ENCODE assay signal across 8 cellular contexts in the genomic region with DNA sequence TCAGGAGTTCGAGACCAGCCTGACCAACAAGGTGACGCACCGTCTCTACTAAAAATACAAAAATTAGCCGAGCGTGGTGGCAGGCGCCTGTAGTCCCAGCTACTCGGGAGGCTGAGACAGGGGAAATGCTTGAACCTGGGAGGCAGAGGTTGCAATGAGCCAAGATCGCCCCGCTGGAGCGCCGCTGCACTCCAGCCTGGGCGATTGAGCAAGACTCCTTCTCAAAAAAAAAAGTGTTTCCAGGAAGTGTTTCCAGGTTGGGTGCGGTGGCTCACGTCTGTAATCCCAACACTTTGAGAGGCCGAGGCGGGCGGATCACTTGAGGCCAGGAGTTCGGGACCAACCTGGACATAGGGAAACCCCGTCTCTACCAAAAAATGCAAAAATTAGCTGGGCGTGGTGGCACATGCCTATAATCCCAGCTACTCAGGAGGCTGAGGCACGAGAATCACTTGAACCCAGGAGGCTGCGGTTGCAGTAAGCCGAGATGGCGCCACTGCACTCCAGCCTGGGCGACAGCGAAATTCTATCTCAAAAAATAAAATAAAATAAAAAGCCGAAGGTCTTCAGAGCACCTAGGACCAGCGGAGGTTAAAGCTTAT. TPM values are rescaled to one million over a fixed set of nuclear protein-coding genes. Genes with fewer than 3 reads are reported as not detected.
A peak's percentile ranks its signal among the peaks of the same experiment; 100 is the strongest.
DNase-seq lines count a peak whose midpoint lies in the region; TF ChIP-seq lines count a peak whose summit lies in the region.
"Not testable (repeated sequence)": the region's sequence is repeated elsewhere in the genome, so short reads cannot be mapped to it uniquely, and the experiment has no call there.

No MANE protein-coding gene starts in this region.

- TF ChIP-seq CTCF in Caco-2 (IDR thresholded peaks at IDR 0.05; ENCODE audit: insufficient read depth in 1 of 2, low read depth in 1 of 2, low read length in 1 of 2, severe bottlenecking in 1 of 2, unreplicated experiment in 1 of 2); endodermal cell (conservative IDR thresholded peaks at IDR 0.05); liver (IDR thresholded peaks at IDR 0.05; ENCODE audit: low read depth, low read length, missing input control): not testable (repeated sequence)

- DNase-seq in Caco-2 (peak; percentile 46 to 47), posterior vena cava (ENCODE audit: low spot score) (peak; percentile 18)
- DNase-seq in T-helper 2 cell treated with Interferon-gamma antibody and Interleukin-4, amounts not matched to agents 5 μg/mL and 100 μg/mL, for 36 hours (ENCODE audit: low spot score); endodermal cell: not testable (repeated sequence)

- H3K27ac Mint-ChIP-seq in Caco-2 (ENCODE audit: unreplicated experiment) = peak overlapping the region; percentile 97
- not testable (repeated sequence) for H3K27ac Mint-ChIP-seq in T-helper 2 cell treated with Interferon-gamma antibody and Interleukin-4, amounts not matched to agents 5 μg/mL and 100 μg/mL, for 36 hours; endodermal cell
- H3K27ac Mint-ChIP-seq in activated naive CD4-positive, alpha-beta T cell treated with anti-CD3 and anti-CD28 coated beads, Interleukin-2, amount 50 U/mL, for 24 hours = peak overlapping the region; percentile 70

- H3K27me3 Mint-ChIP-seq in Caco-2 (ENCODE audit: insufficient read depth, unreplicated experiment); T-helper 2 cell treated with Interferon-gamma antibody and Interleukin-4, amounts not matched to agents 5 μg/mL and 100 μg/mL, for 36 hours (ENCODE audit: low read depth); activated naive CD4-positive, alpha-beta T cell treated with anti-CD3 and anti-CD28 coated beads, Interleukin-2, amount 50 U/mL, for 24 hours; endodermal cell (ENCODE audit: insufficient read depth): not testable (repeated sequence)

- H3K27me3 ChIP-seq in Caco-2 (replicated peaks; ENCODE audit: control insufficient read depth, insufficient read depth, low read length); endodermal cell (ENCODE audit: control insufficient read depth, insufficient read depth, low read length, poor library complexity, severe bottlenecking); liver (ENCODE audit: control insufficient read depth in 4 of 4, insufficient read depth in 4 of 4, low read length in 3 of 4): not testable (repeated sequence)

- not testable (repeated sequence) for H3K9me3 Mint-ChIP-seq in Caco-2 (ENCODE audit: unreplicated experiment); T-helper 2 cell treated with Interferon-gamma antibody and Interleukin-4, amounts not matched to agents 5 μg/mL and 100 μg/mL, for 36 hours; activated naive CD4-positive, alpha-beta T cell treated with anti-CD3 and anti-CD28 coated beads, Interleukin-2, amount 50 U/mL, for 24 hours; endodermal cell

- BruUV-seq in Caco-2 (replicated peaks; lab: Mats Ljungman, UMichigan) = TSS peak; percentile 81

- H3K4me1 Mint-ChIP-seq in Caco-2 (ENCODE audit: low read depth, unreplicated experiment) = peaks cover 11% of the 10 kb centered on the region
- H3K4me1 Mint-ChIP-seq in T-helper 2 cell treated with Interferon-gamma antibody and Interleukin-4, amounts not matched to agents 5 μg/mL and 100 μg/mL, for 36 hours (ENCODE audit: low read depth); activated naive CD4-positive, alpha-beta T cell treated with anti-CD3 and anti-CD28 coated beads, Interleukin-2, amount 50 U/mL, for 24 hours; endodermal cell: not testable (repeated sequence)

- H3K4me3 Mint-ChIP-seq in Caco-2 (ENCODE audit: unreplicated experiment) (peak overlapping the region; percentile 94), endodermal cell (peak overlapping the region; percentile 57)
- H3K4me3 Mint-ChIP-seq in T-helper 2 cell treated with Interferon-gamma antibody and Interleukin-4, amounts not matched to agents 5 μg/mL and 100 μg/mL, for 36 hours = peak overlapping the region; percentile 88
- peak overlapping the region; percentile 89 for H3K4me3 Mint-ChIP-seq in activated naive CD4-positive, alpha-beta T cell treated with anti-CD3 and anti-CD28 coated beads, Interleukin-2, amount 50 U/mL, for 24 hours

- H3K9me3 ChIP-seq in Caco-2; KOPT-K1 (ENCODE audit: insufficient read depth, low read length, poor library complexity, severe bottlenecking); endodermal cell (ENCODE audit: control insufficient read depth, low read length); liver (ENCODE audit: control insufficient read depth in 4 of 4, low read length in 3 of 4): not testable (repeated sequence)

- peaks cover 28% of the 10 kb centered on the region for H3K36me3 Mint-ChIP-seq in Caco-2 (ENCODE audit: insufficient read depth, unreplicated experiment)
- not testable (repeated sequence) for H3K36me3 Mint-ChIP-seq in T-helper 2 cell treated with Interferon-gamma antibody and Interleukin-4, amounts not matched to agents 5 μg/mL and 100 μg/mL, for 36 hours (ENCODE audit: low read depth); activated naive CD4-positive, alpha-beta T cell treated with anti-CD3 and anti-CD28 coated beads, Interleukin-2, amount 50 U/mL, for 24 hours; endodermal cell (ENCODE audit: low read depth)

- not testable (repeated sequence) for TF ChIP-seq RAD21 in liver (IDR thresholded peaks at IDR 0.05)

- not testable (repeated sequence) for H3K9ac ChIP-seq in endodermal cell (ENCODE audit: extremely low read depth, low read length, poor library complexity, severe bottlenecking)
- peak overlapping the region; percentile 42 to 53 for H3K9ac ChIP-seq in liver (ENCODE audit: low read depth in 1 of 2, low read length in 2 of 2)

- CTCF ChIA-PET in Caco-2 (lab: Charles Lee) = interaction anchor here (0.6 to 1.6 kb wide), 3 partner anchors 24 to 51 kb away, joined by 4 to 8 read pairs (median 4); no protein-coding TSS in a partner anchor

- POLR2A ChIA-PET in Caco-2 (lab: Charles Lee) = interaction anchor here (0.5 to 2.3 kb wide), 12 partner anchors 11 to 169 kb away, joined by 3 to 37 read pairs (median 7); a partner anchor contains a TSS

- intact Hi-C loops in Caco-2 (cut with micrococcal nuclease; ENCODE audit: unreplicated experiment); posterior vena cava (cut with DNase I): not testable (repeated sequence)

- peak overlapping the region; percentile 98 for H3K27ac ChIP-seq in KOPT-K1 (ENCODE audit: low read depth, low read length, poor library complexity, severe bottlenecking)
- not testable (repeated sequence) for H3K27ac ChIP-seq in endodermal cell (ENCODE audit: low read depth, low read length); urinary bladder (ENCODE audit: low read depth)
- peak overlapping the region; percentile 86 to 92 for H3K27ac ChIP-seq in liver (ENCODE audit: low read depth in 1 of 2, low read length in 2 of 2)

- not testable (repeated sequence) for H3K4me1 ChIP-seq in Caco-2; endodermal cell (ENCODE audit: control insufficient read depth, insufficient read depth, low read length); urinary bladder (ENCODE audit: insufficient read depth)
- peaks cover 0 to 21% (median 5%) of the 10 kb centered on the region in 4 donors for H3K4me1 ChIP-seq in liver (ENCODE audit: control insufficient read depth in 4 of 4, insufficient read depth in 4 of 4, low read length in 3 of 4)

- H3K36me3 ChIP-seq in Caco-2 (ENCODE audit: control insufficient read depth, insufficient read depth, low read length); endodermal cell (ENCODE audit: control insufficient read depth, insufficient read depth, low read length); liver (ENCODE audit: control insufficient read depth in 4 of 4, insufficient read depth in 3 of 4, low read depth in 1 of 4, low read length in 3 of 4); urinary bladder (ENCODE audit: insufficient read depth): not testable (repeated sequence)
- peaks cover 20% of the 10 kb centered on the region for H3K36me3 ChIP-seq in KOPT-K1 (ENCODE audit: insufficient read depth, low read length)

- H3K4me3 ChIP-seq in Caco-2 (ENCODE audit: low read depth, low read length) = peak overlapping the region; percentile 60
- H3K4me3 ChIP-seq in endodermal cell (ENCODE audit: low read length) = not testable (repeated sequence)
- peak overlapping the region; percentile 41 to 68 (median 58) for H3K4me3 ChIP-seq in liver (ENCODE audit: low read depth in 1 of 3, low read length in 3 of 3)
- H3K4me3 ChIP-seq in urinary bladder (ENCODE audit: low read depth, low read length) = peak overlapping the region; percentile 33

- WGBS in endodermal cell (ENCODE audit: insufficient coverage in 1 of 2, insufficient read length in 1 of 2), 2 experiments = 95 to 96% methylated on average over 24 to 28 of the region's 28 CpGs
- WGBS in liver = 34% methylated on average over 28 of the region's 28 CpGs
- 94% methylated on average over 28 of the region's 28 CpGs for WGBS in urinary bladder

RNA-seq across cellular contexts. Expression of a gene that starts 42.5 kb away (rescaled TPM):
- total RNA-seq in Caco-2 (2022) (40.3 and 41.0 TPM in 2 replicates), endodermal cell (10 to 100 TPM; 12.8 to 31.5 TPM), liver (10 to 100 TPM; 39.2 to 40.2 TPM), posterior vena cava (10 to 100 TPM; 31.1 to 36.7 TPM), urinary bladder (66.1 TPM)
- polyA plus RNA-seq in endodermal cell (2013, experiment 1 of 2) = 10.3 TPM
- polyA plus RNA-seq in endodermal cell (2013, experiment 2 of 2) = 9.4 TPM
- polyA plus RNA-seq in liver (1 to 10 TPM; 4.3 to 8.8 TPM), urinary bladder (16.3 TPM)
